1 cellular context compared by ENCODE assay signal in the genomic region with DNA sequence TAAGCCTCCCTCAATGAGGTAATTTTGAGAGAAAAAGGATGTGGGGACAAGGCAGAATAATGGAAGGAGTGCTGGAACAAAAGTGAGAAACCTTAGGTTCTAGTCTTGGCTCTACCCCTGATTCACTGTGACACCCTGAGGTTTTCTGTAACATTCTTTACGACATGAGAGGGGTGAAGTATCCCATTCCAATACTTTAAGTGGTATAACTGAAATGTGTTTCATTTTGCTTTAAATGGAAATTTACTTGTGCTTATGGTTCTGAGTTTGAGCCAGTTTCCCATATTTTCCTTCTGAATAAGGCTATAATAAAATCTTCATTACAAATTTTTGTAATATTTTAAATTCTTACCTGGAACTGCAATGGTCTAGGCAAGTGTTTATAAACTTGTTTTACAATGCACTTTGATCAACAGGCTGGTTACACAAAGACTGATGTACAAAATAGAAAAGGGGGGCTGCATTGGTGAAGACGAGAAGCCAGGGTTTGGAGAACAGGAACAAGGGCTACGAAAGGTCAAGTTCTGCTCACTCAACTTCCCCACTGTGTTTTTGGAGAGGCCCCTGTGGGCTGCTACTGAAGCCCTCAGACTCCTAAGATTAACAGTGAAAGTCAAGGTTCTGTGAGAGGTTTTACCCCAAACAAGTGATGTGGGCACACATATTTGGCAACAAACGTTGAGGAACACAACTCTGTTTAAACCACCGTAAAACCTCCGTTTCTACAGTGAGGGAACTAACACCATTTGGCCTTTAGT.
TF ChIP-seq lines count a peak whose summit lies in the region.

No MANE protein-coding gene starts in this region.

TF ChIP-seq in GM23338, 12 proteins besides CTCF, POLR2A, EP300 and RAD21:
- TF ChIP-seq ZNF114 (CRISPR knock-in tag; IDR thresholded peaks at IDR 0.05) (no peak), STAT1 (IDR thresholded peaks at IDR 0.05; ENCODE audit: unreplicated experiment) (no peak), POLR2AphosphoS5 (IDR thresholded peaks at IDR 0.05; ENCODE audit: low read depth) (no peak), CREB1 (CRISPR knock-in tag; IDR thresholded peaks at IDR 0.05; ENCODE audit: low read depth) (no peak), NANOG (IDR thresholded peaks at IDR 0.05; ENCODE audit: borderline replicate concordance) (no peak)
- TF ChIP-seq, protein P1, sequence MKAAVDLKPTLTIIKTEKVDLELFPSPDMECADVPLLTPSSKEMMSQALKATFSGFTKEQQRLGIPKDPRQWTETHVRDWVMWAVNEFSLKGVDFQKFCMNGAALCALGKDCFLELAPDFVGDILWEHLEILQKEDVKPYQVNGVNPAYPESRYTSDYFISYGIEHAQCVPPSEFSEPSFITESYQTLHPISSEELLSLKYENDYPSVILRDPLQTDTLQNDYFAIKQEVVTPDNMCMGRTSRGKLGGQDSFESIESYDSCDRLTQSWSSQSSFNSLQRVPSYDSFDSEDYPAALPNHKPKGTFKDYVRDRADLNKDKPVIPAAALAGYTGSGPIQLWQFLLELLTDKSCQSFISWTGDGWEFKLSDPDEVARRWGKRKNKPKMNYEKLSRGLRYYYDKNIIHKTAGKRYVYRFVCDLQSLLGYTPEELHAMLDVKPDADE (IDR thresholded peaks at IDR 0.05) = no peak
- TF ChIP-seq, protein P2, sequence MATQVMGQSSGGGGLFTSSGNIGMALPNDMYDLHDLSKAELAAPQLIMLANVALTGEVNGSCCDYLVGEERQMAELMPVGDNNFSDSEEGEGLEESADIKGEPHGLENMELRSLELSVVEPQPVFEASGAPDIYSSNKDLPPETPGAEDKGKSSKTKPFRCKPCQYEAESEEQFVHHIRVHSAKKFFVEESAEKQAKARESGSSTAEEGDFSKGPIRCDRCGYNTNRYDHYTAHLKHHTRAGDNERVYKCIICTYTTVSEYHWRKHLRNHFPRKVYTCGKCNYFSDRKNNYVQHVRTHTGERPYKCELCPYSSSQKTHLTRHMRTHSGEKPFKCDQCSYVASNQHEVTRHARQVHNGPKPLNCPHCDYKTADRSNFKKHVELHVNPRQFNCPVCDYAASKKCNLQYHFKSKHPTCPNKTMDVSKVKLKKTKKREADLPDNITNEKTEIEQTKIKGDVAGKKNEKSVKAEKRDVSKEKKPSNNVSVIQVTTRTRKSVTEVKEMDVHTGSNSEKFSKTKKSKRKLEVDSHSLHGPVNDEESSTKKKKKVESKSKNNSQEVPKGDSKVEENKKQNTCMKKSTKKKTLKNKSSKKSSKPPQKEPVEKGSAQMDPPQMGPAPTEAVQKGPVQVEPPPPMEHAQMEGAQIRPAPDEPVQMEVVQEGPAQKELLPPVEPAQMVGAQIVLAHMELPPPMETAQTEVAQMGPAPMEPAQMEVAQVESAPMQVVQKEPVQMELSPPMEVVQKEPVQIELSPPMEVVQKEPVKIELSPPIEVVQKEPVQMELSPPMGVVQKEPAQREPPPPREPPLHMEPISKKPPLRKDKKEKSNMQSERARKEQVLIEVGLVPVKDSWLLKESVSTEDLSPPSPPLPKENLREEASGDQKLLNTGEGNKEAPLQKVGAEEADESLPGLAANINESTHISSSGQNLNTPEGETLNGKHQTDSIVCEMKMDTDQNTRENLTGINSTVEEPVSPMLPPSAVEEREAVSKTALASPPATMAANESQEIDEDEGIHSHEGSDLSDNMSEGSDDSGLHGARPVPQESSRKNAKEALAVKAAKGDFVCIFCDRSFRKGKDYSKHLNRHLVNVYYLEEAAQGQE (IDR thresholded peaks at IDR 0.05; ENCODE audit: unreplicated experiment) = no peak
TF ChIP-seq in GM23338: peak in this region for 0.
